1 cellular context compared by ENCODE assay signal in the genomic region with DNA sequence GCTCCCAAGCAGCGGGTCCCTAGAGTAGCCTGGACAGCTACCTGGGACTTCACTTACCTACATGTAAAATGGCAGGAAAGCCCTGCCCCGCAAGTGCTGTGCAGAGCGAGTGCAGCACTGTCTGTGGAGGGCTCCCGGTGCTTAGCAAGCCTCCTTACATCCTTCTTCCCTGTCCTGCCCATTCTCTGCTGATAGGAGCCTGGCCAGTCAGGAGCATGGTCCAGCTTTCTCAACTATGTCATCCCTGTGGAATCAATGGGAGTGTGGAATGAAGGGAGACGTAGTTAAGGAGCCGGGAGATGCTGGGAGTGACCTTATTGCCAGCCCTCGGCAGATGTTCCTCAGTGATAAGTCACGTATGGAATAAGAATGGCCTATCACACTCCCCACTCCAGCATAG.
TF ChIP-seq lines count a peak whose summit lies in the region.

No MANE protein-coding gene starts in this region.

TF ChIP-seq in IMR-90, 13 proteins besides CTCF, POLR2A, EP300 and RAD21 (continued from another document):
- TF ChIP-seq FOS (IDR thresholded peaks at IDR 0.05; ENCODE audit: low read depth, low read length) (no peak), RCOR1 (IDR thresholded peaks at IDR 0.05; ENCODE audit: insufficient replicate concordance, low read length) (no peak), BHLHE40 (IDR thresholded peaks at IDR 0.05; ENCODE audit: low read depth, low read length) (no peak), ELK1 (IDR thresholded peaks at IDR 0.05; ENCODE audit: borderline replicate concordance, low read depth, low read length) (no peak), MAFK (IDR thresholded peaks at IDR 0.05; ENCODE audit: low read depth, low read length) (no peak), MXI1 (IDR thresholded peaks at IDR 0.05; ENCODE audit: borderline replicate concordance, low read depth, low read length) (no peak), USF2 (IDR thresholded peaks at IDR 0.05; ENCODE audit: low read depth, low read length) (no peak), RFX5 (IDR thresholded peaks at IDR 0.05; ENCODE audit: low read depth, low read length) (no peak), MAZ (IDR thresholded peaks at IDR 0.05; ENCODE audit: borderline replicate concordance, low read depth, low read length) (no peak)
